In the genomic region with DNA sequence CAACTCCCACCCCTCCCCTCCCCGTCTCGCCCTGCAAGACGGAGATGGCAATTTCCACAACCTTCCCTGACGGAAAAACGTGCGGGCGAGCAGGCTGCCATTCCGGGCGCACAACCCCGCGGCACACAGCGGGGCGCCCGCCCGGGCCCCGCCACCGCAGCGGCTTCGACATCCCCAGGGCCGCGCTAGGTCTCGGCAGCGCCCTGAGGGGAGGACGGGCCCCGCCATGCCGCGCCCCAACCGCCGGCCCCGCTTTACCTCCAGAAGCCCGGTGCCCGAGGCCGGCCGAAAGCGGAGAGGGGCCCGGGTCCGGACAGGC, we compare ENCODE assay signal across 7 cellular contexts. TPM values are rescaled to one million over a fixed set of nuclear protein-coding genes. Genes with fewer than 3 reads are reported as not detected.
DNase-seq lines count a peak whose midpoint lies in the region; ATAC-seq and TF ChIP-seq lines count a peak whose summit lies in the region.

No MANE protein-coding gene starts in this region.

- H3K4me3 Mint-ChIP-seq in activated naive CD4-positive, alpha-beta T cell treated with anti-CD3 and anti-CD28 coated beads, Interleukin-2, amount 50 U/mL, for 24 hours, result peak overlapping the region; percentile 72
- H3K4me3 Mint-ChIP-seq in endothelial cell (ENCODE audit: unreplicated experiment), result no peak overlapping the region

- peaks cover 49% of the 10 kb centered on the region for H3K79me2 ChIP-seq in hepatocyte

- H3K36me3 ChIP-seq in hepatocyte (replicated peaks; ENCODE audit: insufficient read depth, low read depth) (no peaks in the 10 kb centered on the region), skeletal muscle tissue (ENCODE audit: control insufficient read depth in 3 of 3, insufficient read depth in 3 of 3, low read length in 3 of 3) (peaks cover 0 to 2% (median 0%) of the 10 kb centered on the region in 3 donors)

- H3K27me3 Mint-ChIP-seq in activated naive CD4-positive, alpha-beta T cell treated with anti-CD3 and anti-CD28 coated beads, Interleukin-2, amount 50 U/mL, for 24 hours, result no peaks in the 10 kb centered on the region
- peaks cover 13% of the 10 kb centered on the region for H3K27me3 Mint-ChIP-seq in endothelial cell (ENCODE audit: unreplicated experiment)

- 3% methylated on average over 20 of the region's 37 CpGs for WGBS in hepatocyte (ENCODE audit: low lambda C conversion rate, missing lambda C conversion rate)

- H3K27me3 ChIP-seq in hepatocyte (no peaks in the 10 kb centered on the region), skeletal muscle tissue (ENCODE audit: control insufficient read depth in 3 of 3, insufficient read depth in 3 of 3, low read length in 3 of 3) (no peaks in the 10 kb centered on the region)

- H3K9me3 Mint-ChIP-seq in activated naive CD4-positive, alpha-beta T cell treated with anti-CD3 and anti-CD28 coated beads, Interleukin-2, amount 50 U/mL, for 24 hours, result peaks cover 4% of the 10 kb centered on the region
- peaks cover 8% of the 10 kb centered on the region for H3K9me3 Mint-ChIP-seq in endothelial cell (ENCODE audit: unreplicated experiment)

- TF ChIP-seq CTCF in hepatocyte (IDR thresholded peaks at IDR 0.05; ENCODE audit: poor library complexity) (no peak), endothelial cell (IDR thresholded peaks at IDR 0.05; ENCODE audit: unreplicated experiment) (no peak)

- H3K4me2 ChIP-seq in hepatocyte, result peak overlapping the region; percentile 97

- peak overlapping the region; percentile 56 for H2AFZ ChIP-seq in hepatocyte

- H3K36me3 Mint-ChIP-seq in activated naive CD4-positive, alpha-beta T cell treated with anti-CD3 and anti-CD28 coated beads, Interleukin-2, amount 50 U/mL, for 24 hours, result peaks cover 7% of the 10 kb centered on the region
- peaks cover 15% of the 10 kb centered on the region for H3K36me3 Mint-ChIP-seq in endothelial cell (ENCODE audit: low read depth, unreplicated experiment)

- H4K20me1 ChIP-seq in hepatocyte (ENCODE audit: insufficient read depth, poor library complexity, severe bottlenecking), result peaks cover 24% of the 10 kb centered on the region

- H3K27ac ChIP-seq in hepatocyte (peak overlapping the region; percentile 94), skeletal muscle tissue (ENCODE audit: low read depth, low read length) (peak overlapping the region; percentile 91)

- DNase-seq in hepatocyte (ENCODE audit: low spot score) (no peak), endothelial cell (ENCODE audit: low spot score) (no peak)

- H3K9me2 ChIP-seq in hepatocyte (replicated peaks; ENCODE audit: insufficient read depth), result no peaks in the 10 kb centered on the region

- no peak overlapping the region for H3K27ac Mint-ChIP-seq in activated naive CD4-positive, alpha-beta T cell treated with anti-CD3 and anti-CD28 coated beads, Interleukin-2, amount 50 U/mL, for 24 hours
- no peak overlapping the region for H3K27ac Mint-ChIP-seq in endothelial cell (ENCODE audit: unreplicated experiment)

- H3K4me1 Mint-ChIP-seq in activated naive CD4-positive, alpha-beta T cell treated with anti-CD3 and anti-CD28 coated beads, Interleukin-2, amount 50 U/mL, for 24 hours, result peaks cover 46% of the 10 kb centered on the region
- peaks cover 11% of the 10 kb centered on the region for H3K4me1 Mint-ChIP-seq in endothelial cell (ENCODE audit: unreplicated experiment)

- H3K4me1 ChIP-seq in hepatocyte (ENCODE audit: insufficient read depth), result peaks cover 8% of the 10 kb centered on the region
- peaks cover 25 to 39% (median 29%) of the 10 kb centered on the region in 3 donors for H3K4me1 ChIP-seq in skeletal muscle tissue (ENCODE audit: control insufficient read depth in 3 of 3, insufficient read depth in 3 of 3, low read length in 3 of 3)

- H3K4me3 ChIP-seq in hepatocyte, result peak overlapping the region; percentile 94
- H3K4me3 ChIP-seq in skeletal muscle tissue (ENCODE audit: low read length in 3 of 3), result peak overlapping the region; percentile 75 to 89 (median 85)

- ATAC-seq in GM18868 (IDR thresholded peaks at IDR 0.05; ENCODE audit: unreplicated experiment) (peak; percentile 26), HG02970 (IDR thresholded peaks at IDR 0.05; ENCODE audit: low FRiP score, unreplicated experiment) (peak; percentile 1), HG02840 (IDR thresholded peaks at IDR 0.05; ENCODE audit: low FRiP score, unreplicated experiment) (no peak)

- peak overlapping the region; percentile 77 to 89 (median 86) for H3K9ac ChIP-seq in skeletal muscle tissue (ENCODE audit: low read depth in 1 of 3, low read length in 3 of 3)

- H3K9me3 ChIP-seq in hepatocyte (ENCODE audit: low read depth), result no peaks in the 10 kb centered on the region
- H3K9me3 ChIP-seq in skeletal muscle tissue (ENCODE audit: control insufficient read depth in 3 of 3, low read length in 3 of 3), result peaks cover 0 to 7% (median 0%) of the 10 kb centered on the region in 3 donors

RNA-seq across cellular contexts. Expression of gene CDIP1, which starts 0.5 kb away (rescaled TPM):
- total RNA-seq in hepatocyte, result 19.7 and 22.0 TPM in 2 replicates
- 29.3 and 33.3 TPM in 2 replicates for polyA plus RNA-seq in hepatocyte
- 7.8 TPM for total RNA-seq in skeletal muscle tissue
- total RNA-seq in endothelial cell (ENCODE audit: unreplicated experiment), result 25.6 TPM

RNA-seq across cellular contexts. Expression of gene C16orf96, which starts 18.1 kb away (rescaled TPM):
- total RNA-seq in hepatocyte (0.12 and 0.20 TPM in 2 replicates), skeletal muscle tissue (0.52 TPM), endothelial cell (ENCODE audit: unreplicated experiment) (0.54 TPM)
- 0.15 TPM in 1 of 2 replicates, not detected in the other for polyA plus RNA-seq in hepatocyte
